17 cellular contexts compared by ENCODE assay signal in genomic region chr4:10677796-10678497, GRCh38. TPM values are rescaled to one million over a fixed set of nuclear protein-coding genes. Genes with fewer than 3 reads are reported as not detected.
A peak's percentile ranks its signal among the peaks of the same experiment; 100 is the strongest.
DNase-seq lines count a peak whose midpoint lies in the region; ATAC-seq, FAIRE-seq and TF ChIP-seq lines count a peak whose summit lies in the region.
"Had no signal": no experiment of that assay in that cellular context is flagged by ENCODE, and none has a peak within 500 bp of the region (broad histone marks: within the 10 kb centered on the region; RNA-seq: fewer than 3 reads in every experiment).

No MANE protein-coding gene starts in this region.

- CTCF ChIA-PET in GM10248 (lab: Yijun Ruan, JAX) (no interaction called here), activated B cell treated with CpG ODN at 0.5 μM for 24 hours (lab: Charles Lee) (no interaction called here)

- H3K36me3 Mint-ChIP-seq in activated B cell treated with CpG ODN at 0.5 μM for 24 hours (ENCODE audit: low read depth): no peaks in the 10 kb centered on the region

- H3K4me3 Mint-ChIP-seq in activated B cell treated with CpG ODN at 0.5 μM for 24 hours: peak overlapping the region; percentile 60
- H3K4me3 Mint-ChIP-seq: activated T-cell treated with anti-CD3 and anti-CD28 coated beads, Interleukin-2, amount 50 U/mL, for 72 hours had no signal

- H3K27me3 Mint-ChIP-seq in activated B cell treated with CpG ODN at 0.5 μM for 24 hours: no peaks in the 10 kb centered on the region

- peaks cover 6% of the 10 kb centered on the region for H3K9me3 Mint-ChIP-seq in activated B cell treated with CpG ODN at 0.5 μM for 24 hours

- peak; percentile 28 for DNase-seq in GM10248 (ENCODE audit: extremely low spot score)
- DNase-seq in GM19239 (ENCODE audit: insufficient read length, low spot score): no peak
- DNase-seq in activated B cell treated with CpG ODN at 0.5 μM for 24 hours: no peak
- DNase-seq in NCI-H2171 treated with DMSO at 0.1 percent for 48 hours (lab: John Stamatoyannopoulos, UW): no peak
- no peak for DNase-seq in T-helper 9 cell
- DNase-seq in NCI-H446 (lab: John Stamatoyannopoulos, UW): no peak
- DNase-seq: activated CD4-positive, alpha-beta T cell treated with anti-CD3 and anti-CD28 coated beads for 4 hours; activated T-cell treated with anti-CD3 and anti-CD28 coated beads, Interleukin-2, amount 50 U/mL, for 72 hours; foreskin melanocyte; mucosa of descending colon; psoas muscle; stimulated activated CD4-positive, alpha-beta T cell treated with anti-CD3 and anti-CD28 coated beads, Interleukin-1b, Interleukin-23, amount 100 ng/mL, for 48 hours; SW 1271 had no signal

- H3K4me1 Mint-ChIP-seq in activated B cell treated with CpG ODN at 0.5 μM for 24 hours: peaks cover 35% of the 10 kb centered on the region

- TF ChIP-seq CTCF in GM10248 (IDR thresholded peaks at IDR 0.05; ENCODE audit: control extremely low read depth, extremely low read depth, low read depth, missing control alignments) (no peak), activated B cell treated with CpG ODN at 0.5 μM for 24 hours (IDR thresholded peaks at IDR 0.05) (no peak)

- ATAC-seq in HG02759 (IDR thresholded peaks at IDR 0.05; ENCODE audit: unreplicated experiment): peak; percentile 53
- ATAC-seq in activated B cell treated with CpG ODN at 0.5 μM for 24 hours (ENCODE audit: low read depth): peak; percentile 77
- ATAC-seq in GM19455 (IDR thresholded peaks at IDR 0.05; ENCODE audit: unreplicated experiment): no peak
- ATAC-seq: activated T-cell treated with anti-CD3 and anti-CD28 coated beads, Interleukin-2, amount 50 U/mL, for 72 hours; mucosa of descending colon; psoas muscle had no signal

- H3K27ac Mint-ChIP-seq in activated B cell treated with CpG ODN at 0.5 μM for 24 hours: peak overlapping the region; percentile 71
- H3K27ac Mint-ChIP-seq: activated T-cell treated with anti-CD3 and anti-CD28 coated beads, Interleukin-2, amount 50 U/mL, for 72 hours had no signal

- intact Hi-C loops in activated B cell treated with CpG ODN at 0.5 μM for 24 hours (cut with micrococcal nuclease): loop anchor here (2.0 kb wide), 1 partner anchor 793 kb away; no protein-coding TSS in a partner anchor

- FAIRE-seq in GM19239 (lab: Jason Lieb, UNC): peak; percentile 68
- FAIRE-seq: urothelium cell line had no signal

- POLR2A ChIA-PET in GM10248 (lab: Yijun Ruan, JAX) (interaction anchor here (0.5 kb wide), 1 partner anchor 54 kb away, joined by 8 read pairs; no protein-coding TSS in a partner anchor), activated B cell treated with CpG ODN at 0.5 μM for 24 hours (lab: Charles Lee) (no interaction called here)

RNA-seq across cellular contexts. Expression of gene CLNK, which starts 6.6 kb away (rescaled TPM):
- 0.37 and 0.58 TPM in 2 replicates for total RNA-seq in activated B cell treated with CpG ODN at 0.5 μM for 24 hours
- total RNA-seq: ascending aorta had no signal
